ENCODE assay signal across 14 cellular contexts in genomic region chr7:65250697-65251395, GRCh38.
DNase-seq lines count a peak whose midpoint lies in the region; ATAC-seq and TF ChIP-seq lines count a peak whose summit lies in the region.
"Had no signal": no experiment of that assay in that cellular context is flagged by ENCODE, and none has a peak within 500 bp of the region (broad histone marks: within the 10 kb centered on the region; RNA-seq: fewer than 3 reads in every experiment).

No MANE protein-coding gene starts in this region.

- ATAC-seq in heart right ventricle (no peak), T-cell (replicated peaks in 1 of 4) (no peak)
- ATAC-seq in stimulated activated effector memory CD8-positive, alpha-beta T cell treated with anti-CD3 and anti-CD28 coated beads, Interleukin-12 subunit alpha, Interleukin-12 subunit beta, amount 100 ng/mL, for 72 hours = no peak

- peaks cover 7 to 14% (median 12%) of the 10 kb centered on the region in 3 donors for H3K4me1 Mint-ChIP-seq in T-cell
- peaks cover 28% of the 10 kb centered on the region for H3K4me1 Mint-ChIP-seq in stimulated activated effector memory CD8-positive, alpha-beta T cell treated with anti-CD3 and anti-CD28 coated beads, Interleukin-12 subunit alpha, Interleukin-12 subunit beta, amount 100 ng/mL, for 72 hours

- no peak for TF ChIP-seq CTCF in right atrium auricular region (IDR thresholded peaks at IDR 0.05)
- TF ChIP-seq CTCF in heart right ventricle (IDR thresholded peaks at IDR 0.05) = no peak

- H3K27ac ChIP-seq in right atrium auricular region = no peak overlapping the region
- H3K27ac ChIP-seq in heart right ventricle = no peak overlapping the region
- no peak overlapping the region for H3K27ac ChIP-seq in iPS-18a (ENCODE audit: low read length)
- H3K27ac ChIP-seq: BLaER1, foreskin keratinocyte, HL-60, suprapubic skin had no signal

- peak overlapping the region; percentile 73 to 84 (median 78) for H3K4me3 Mint-ChIP-seq in T-cell
- H3K4me3 Mint-ChIP-seq in stimulated activated effector memory CD8-positive, alpha-beta T cell treated with anti-CD3 and anti-CD28 coated beads, Interleukin-12 subunit alpha, Interleukin-12 subunit beta, amount 100 ng/mL, for 72 hours = peak overlapping the region; percentile 88

- 93 to 94% methylated on average over 18 of the region's 18 CpGs for WGBS in heart right ventricle, 2 donors

- H3K4me1 ChIP-seq in right atrium auricular region (peaks cover 0 to 6% of the 10 kb centered on the region in 2 donors), heart right ventricle (peaks cover 0 to 7% (median 4%) of the 10 kb centered on the region in 9 donors), iPS-18a (ENCODE audit: control insufficient read depth, low read depth, low read length) (no peaks in the 10 kb centered on the region)
- H3K4me1 ChIP-seq: BLaER1, foreskin keratinocyte had no signal

- no peak overlapping the region for H3K27ac Mint-ChIP-seq in T-cell
- H3K27ac Mint-ChIP-seq in stimulated activated effector memory CD8-positive, alpha-beta T cell treated with anti-CD3 and anti-CD28 coated beads, Interleukin-12 subunit alpha, Interleukin-12 subunit beta, amount 100 ng/mL, for 72 hours = no peak overlapping the region

- CTCF ChIA-PET in T-cell (lab: Charles Lee) = no interaction called here

- DNase-seq in right atrium auricular region (ENCODE audit: low spot score) = peak; percentile 44
- DNase-seq in heart right ventricle = no peak
- no peak for DNase-seq in T-cell
- peak in 1 of 2 donors; percentile 41 for DNase-seq in stimulated activated effector memory CD8-positive, alpha-beta T cell treated with anti-CD3 and anti-CD28 coated beads, Interleukin-12 subunit alpha, Interleukin-12 subunit beta, amount 100 ng/mL, for 72 hours (ENCODE audit: low spot score in 2 of 2)
- no peak for DNase-seq in MV-4-11 (lab: John Stamatoyannopoulos, UW)
- no peak for DNase-seq in HK-2 (ENCODE audit: unreplicated experiment)
- no peak for DNase-seq in GDM1 (lab: John Stamatoyannopoulos, UW)
- DNase-seq: amniotic stem cell, foreskin keratinocyte, HCEC 1CT had no signal

- H3K36me3 Mint-ChIP-seq in T-cell = no peaks in the 10 kb centered on the region
- peaks cover 6% of the 10 kb centered on the region for H3K36me3 Mint-ChIP-seq in stimulated activated effector memory CD8-positive, alpha-beta T cell treated with anti-CD3 and anti-CD28 coated beads, Interleukin-12 subunit alpha, Interleukin-12 subunit beta, amount 100 ng/mL, for 72 hours

- intact Hi-C loops in heart right ventricle (cut with DNase I) = no loop called here

- POLR2A ChIA-PET in T-cell (lab: Charles Lee) = interaction anchor here in 1 of 2 donors (0.6 kb wide), 2 partner anchors 15 to 808 kb away, joined by 3 read pairs; no protein-coding TSS in a partner anchor

- peaks cover 27 to 28% of the 10 kb centered on the region in 2 donors for H3K27me3 Mint-ChIP-seq in T-cell

- H3K4me3 ChIP-seq in right atrium auricular region = no peak overlapping the region
- H3K4me3 ChIP-seq in heart right ventricle = no peak overlapping the region
- H3K4me3 ChIP-seq in iPS-18a (ENCODE audit: low read length) = peak overlapping the region; percentile 73
- H3K4me3 ChIP-seq: BLaER1 had no signal

- H3K27me3 ChIP-seq in right atrium auricular region (no peaks in the 10 kb centered on the region), heart right ventricle (peaks cover 0 to 18% (median 0%) of the 10 kb centered on the region in 7 donors), iPS-18a (ENCODE audit: control insufficient read depth, insufficient read depth, low read length) (no peaks in the 10 kb centered on the region)
- H3K27me3 ChIP-seq: BLaER1, foreskin keratinocyte had no signal

- no peaks in the 10 kb centered on the region for H3K9me3 Mint-ChIP-seq in T-cell
- no peaks in the 10 kb centered on the region for H3K9me3 Mint-ChIP-seq in stimulated activated effector memory CD8-positive, alpha-beta T cell treated with anti-CD3 and anti-CD28 coated beads, Interleukin-12 subunit alpha, Interleukin-12 subunit beta, amount 100 ng/mL, for 72 hours

- H3K36me3 ChIP-seq in right atrium auricular region (no peaks in the 10 kb centered on the region), heart right ventricle (no peaks in the 10 kb centered on the region), iPS-18a (ENCODE audit: control insufficient read depth, low read depth, low read length) (no peaks in the 10 kb centered on the region)
- H3K36me3 ChIP-seq: BLaER1, suprapubic skin had no signal

- H3K9me3 ChIP-seq in right atrium auricular region (no peaks in the 10 kb centered on the region), heart right ventricle (no peaks in the 10 kb centered on the region), iPS-18a (ENCODE audit: control insufficient read depth, low read depth, low read length) (no peaks in the 10 kb centered on the region)
- H3K9me3 ChIP-seq: suprapubic skin had no signal

- H3K9ac ChIP-seq in iPS-18a (ENCODE audit: low read length) = no peak overlapping the region
- H3K9ac ChIP-seq: BLaER1 had no signal
